In genomic region chr21:40800126-40800525, GRCh38 we compare ENCODE assay signal across 42 cellular contexts. TPM values are rescaled to one million over a fixed set of nuclear protein-coding genes. Genes with fewer than 3 reads are reported as not detected.
"Had no signal": no experiment of that assay in that cellular context is flagged by ENCODE, and none has a peak within 500 bp of the region (broad histone marks: within the 10 kb centered on the region; RNA-seq: fewer than 3 reads in every experiment).

No MANE protein-coding gene starts in this region.

- DNase-seq: activated effector memory CD4-positive, alpha-beta T cell treated with anti-CD3 and anti-CD28 coated beads, Interleukin-2, amount 50 U/mL, for 16 hours; activated effector memory CD4-positive, alpha-beta T cell treated with Interleukin-2 at 50 U/mL for 16 hours; activated gamma-delta T cell; activated gamma-delta T cell treated with Interleukin-2 at 50 U/mL for 16 hours; activated naive CD4-positive, alpha-beta T cell; activated naive CD4-positive, alpha-beta T cell treated with anti-CD3 and anti-CD28 coated beads for 36 hours; activated naive CD4-positive, alpha-beta T cell treated with anti-CD3 and anti-CD28 coated beads, Interleukin-2, amount 10 ng/mL, durations not matched to agents 7 days and 5 days; activated naive CD4-positive, alpha-beta T cell treated with anti-CD3 and anti-CD28 coated beads, Interleukin-2, amount 50 U/mL, for 16 hours; activated naive CD4-positive, alpha-beta T cell treated with Interleukin-2 at 50 U/mL for 16 hours; activated naive CD8-positive, alpha-beta T cell treated with anti-CD3 and anti-CD28 coated beads for 36 hours; activated naive CD8-positive, alpha-beta T cell treated with anti-CD3 and anti-CD28 coated beads, Interleukin-2, amount 10 ng/mL, durations not matched to agents 7 days and 5 days; activated naive CD8-positive, alpha-beta T cell treated with anti-CD3 and anti-CD28 coated beads, Interleukin-2, amount 50 U/mL, for 24 hours; activated T-cell treated with anti-CD3 and anti-CD28 coated beads, Interleukin-2, amount 50 U/mL, for 1 hour; activated T-cell treated with anti-CD3 and anti-CD28 coated beads, Interleukin-2, amount 50 U/mL, for 24 hours; activated T-cell treated with anti-CD3 and anti-CD28 coated beads, Interleukin-2, amount 50 U/mL, for 4 hours; activated T-cell treated with anti-CD3 and anti-CD28 coated beads, Interleukin-2, amount 50 U/mL, for 48 hours; activated T-cell treated with anti-CD3 and anti-CD28 coated beads, Interleukin-2, amount 50 U/mL, for 72 hours; adrenal gland; amniotic stem cell; amygdala; anterior cingulate cortex; aorta; body of pancreas; brain microvascular endothelial cell; caudate nucleus; central memory CD4-positive, alpha-beta T cell; cerebellar nuclear complex had no signal

- H3K4me1 Mint-ChIP-seq: activated naive CD4-positive, alpha-beta T cell treated with anti-CD3 and anti-CD28 coated beads, Interleukin-2, amount 10 ng/mL, durations not matched to agents 7 days and 5 days; activated naive CD4-positive, alpha-beta T cell treated with anti-CD3 and anti-CD28 coated beads, Interleukin-2, amount 50 U/mL, for 24 hours; activated naive CD8-positive, alpha-beta T cell treated with anti-CD3 and anti-CD28 coated beads for 36 hours; activated naive CD8-positive, alpha-beta T cell treated with anti-CD3 and anti-CD28 coated beads, Interleukin-2, amount 10 ng/mL, durations not matched to agents 7 days and 5 days; activated naive CD8-positive, alpha-beta T cell treated with anti-CD3 and anti-CD28 coated beads, Interleukin-2, amount 50 U/mL, for 24 hours; activated T-helper 17 cell treated with anti-CD3 and anti-CD28 coated beads, Interleukin-2, amount 50 U/mL, for 72 hours; brain; central memory CD8-positive, alpha-beta T cell had no signal

- H3K4me1 ChIP-seq: adrenal gland, ascending aorta, body of pancreas, breast epithelium had no signal

- FAIRE-seq: astrocyte, bronchial epithelial cell had no signal

- H3K27ac ChIP-seq: adrenal gland, ascending aorta, body of pancreas, brain microvascular endothelial cell, breast epithelium, cardiac muscle cell had no signal

- H3K27me3 Mint-ChIP-seq: activated naive CD4-positive, alpha-beta T cell treated with anti-CD3 and anti-CD28 coated beads, Interleukin-2, amount 10 ng/mL, durations not matched to agents 7 days and 5 days; activated naive CD8-positive, alpha-beta T cell treated with anti-CD3 and anti-CD28 coated beads, Interleukin-2, amount 10 ng/mL, durations not matched to agents 7 days and 5 days; activated T-cell treated with anti-CD3 and anti-CD28 coated beads, Interleukin-2, amount 50 U/mL, for 24 hours; central memory CD8-positive, alpha-beta T cell had no signal

- H3K4me3 ChIP-seq: adrenal gland, ascending aorta, body of pancreas, breast epithelium, cardiac muscle cell had no signal

- ATAC-seq: activated naive CD4-positive, alpha-beta T cell treated with anti-CD3 and anti-CD28 coated beads, Interleukin-2, amount 50 U/mL, for 72 hours; activated naive CD8-positive, alpha-beta T cell treated with anti-CD3 and anti-CD28 coated beads, Interleukin-2, amount 50 U/mL, for 24 hours; activated T-cell treated with anti-CD3 and anti-CD28 coated beads, Interleukin-2, amount 50 U/mL, for 4 hours; activated T-cell treated with anti-CD3 and anti-CD28 coated beads, Interleukin-2, amount 50 U/mL, for 72 hours; activated T-helper 17 cell treated with anti-CD3 and anti-CD28 coated beads, Interleukin-2, amount 50 U/mL, for 72 hours; body of pancreas had no signal

- H3K27ac Mint-ChIP-seq: activated naive CD4-positive, alpha-beta T cell treated with anti-CD3 and anti-CD28 coated beads for 36 hours; activated naive CD4-positive, alpha-beta T cell treated with anti-CD3 and anti-CD28 coated beads, Interleukin-2, amount 10 ng/mL, durations not matched to agents 7 days and 5 days; activated naive CD4-positive, alpha-beta T cell treated with anti-CD3 and anti-CD28 coated beads, Interleukin-2, amount 50 U/mL, for 24 hours; activated naive CD8-positive, alpha-beta T cell; activated naive CD8-positive, alpha-beta T cell treated with anti-CD3 and anti-CD28 coated beads for 36 hours; activated naive CD8-positive, alpha-beta T cell treated with anti-CD3 and anti-CD28 coated beads, Interleukin-2, amount 10 ng/mL, durations not matched to agents 7 days and 5 days; activated naive CD8-positive, alpha-beta T cell treated with anti-CD3 and anti-CD28 coated beads, Interleukin-2, amount 50 U/mL, for 24 hours; activated T-cell treated with anti-CD3 and anti-CD28 coated beads, Interleukin-2, amount 50 U/mL, for 24 hours; activated T-cell treated with anti-CD3 and anti-CD28 coated beads, Interleukin-2, amount 50 U/mL, for 72 hours; activated T-helper 1 cell treated with anti-CD3 and anti-CD28 coated beads, Interleukin-12 subunit alpha, Interleukin-12 subunit beta, Interleukin-2, Interleukin-4 antibody, amounts not matched to agents 30 ng/mL and 10 ng/mL and 1 ng/mL, durations not matched to agents 14 hours and 24 hours and 36 hours; activated T-helper 17 cell treated with anti-CD3 and anti-CD28 coated beads, Interleukin-2, amount 50 U/mL, for 72 hours; activated T-helper 2 cell treated with anti-CD3 and anti-CD28 coated beads, Interferon-gamma antibody, Interleukin-2, Interleukin-4, amounts not matched to agents 10 μg/mL and 5 μg/mL and 100 μg/mL, durations not matched to agents 14 hours and 24 hours and 36 hours; brain had no signal

- H3K27me3 ChIP-seq: adrenal gland, ascending aorta, body of pancreas, brain microvascular endothelial cell, breast epithelium, cardiac muscle cell had no signal

- H3K4me3 Mint-ChIP-seq: activated naive CD4-positive, alpha-beta T cell treated with anti-CD3 and anti-CD28 coated beads for 36 hours; activated naive CD4-positive, alpha-beta T cell treated with anti-CD3 and anti-CD28 coated beads, Interleukin-2, amount 10 ng/mL, durations not matched to agents 7 days and 5 days; activated naive CD4-positive, alpha-beta T cell treated with anti-CD3 and anti-CD28 coated beads, Interleukin-2, amount 50 U/mL, for 24 hours; activated naive CD8-positive, alpha-beta T cell; activated naive CD8-positive, alpha-beta T cell treated with anti-CD3 and anti-CD28 coated beads for 36 hours; activated naive CD8-positive, alpha-beta T cell treated with anti-CD3 and anti-CD28 coated beads, Interleukin-2, amount 10 ng/mL, durations not matched to agents 7 days and 5 days; activated naive CD8-positive, alpha-beta T cell treated with anti-CD3 and anti-CD28 coated beads, Interleukin-2, amount 50 U/mL, for 24 hours; activated T-cell treated with anti-CD3 and anti-CD28 coated beads, Interleukin-2, amount 50 U/mL, for 24 hours; activated T-cell treated with anti-CD3 and anti-CD28 coated beads, Interleukin-2, amount 50 U/mL, for 4 hours; activated T-cell treated with anti-CD3 and anti-CD28 coated beads, Interleukin-2, amount 50 U/mL, for 72 hours; activated T-helper 1 cell treated with anti-CD3 and anti-CD28 coated beads, Interleukin-12 subunit alpha, Interleukin-12 subunit beta, Interleukin-2, Interleukin-4 antibody, amounts not matched to agents 30 ng/mL and 10 ng/mL and 1 ng/mL, durations not matched to agents 14 hours and 24 hours and 36 hours; activated T-helper 17 cell treated with anti-CD3 and anti-CD28 coated beads, Interleukin-2, amount 50 U/mL, for 72 hours; brain; central memory CD8-positive, alpha-beta T cell had no signal

- H3K36me3 ChIP-seq: adrenal gland, ascending aorta, brain microvascular endothelial cell, breast epithelium, cardiac muscle cell had no signal

- H3K36me3 Mint-ChIP-seq: activated naive CD4-positive, alpha-beta T cell treated with anti-CD3 and anti-CD28 coated beads, Interleukin-2, amount 10 ng/mL, durations not matched to agents 7 days and 5 days; activated naive CD8-positive, alpha-beta T cell treated with anti-CD3 and anti-CD28 coated beads for 36 hours; activated naive CD8-positive, alpha-beta T cell treated with anti-CD3 and anti-CD28 coated beads, Interleukin-2, amount 10 ng/mL, durations not matched to agents 7 days and 5 days had no signal

RNA-seq across cellular contexts. Expression of gene DSCAM, which starts 46.8 kb away (rescaled TPM):
- total RNA-seq: activated naive CD4-positive, alpha-beta T cell treated with anti-CD3 and anti-CD28 coated beads for 36 hours; activated naive CD4-positive, alpha-beta T cell treated with anti-CD3 and anti-CD28 coated beads, Interleukin-2, amount 50 U/mL, for 72 hours; activated naive CD8-positive, alpha-beta T cell treated with anti-CD3 and anti-CD28 coated beads for 36 hours; activated naive CD8-positive, alpha-beta T cell treated with anti-CD3 and anti-CD28 coated beads, Interleukin-2, amount 10 ng/mL, durations not matched to agents 7 days and 5 days; activated T-cell treated with anti-CD3 and anti-CD28 coated beads, Interleukin-2, amount 50 U/mL, for 4 hours; activated T-cell treated with anti-CD3 and anti-CD28 coated beads, Interleukin-2, amount 50 U/mL, for 72 hours; activated T-helper 1 cell treated with anti-CD3 and anti-CD28 coated beads, Interleukin-12 subunit alpha, Interleukin-12 subunit beta, Interleukin-2, Interleukin-4 antibody, amounts not matched to agents 30 ng/mL and 10 ng/mL and 1 ng/mL, durations not matched to agents 14 hours and 24 hours and 36 hours; activated T-helper 17 cell treated with anti-CD3 and anti-CD28 coated beads, Interleukin-2, amount 50 U/mL, for 72 hours; activated T-helper 2 cell treated with anti-CD3 and anti-CD28 coated beads, Interferon-gamma antibody, Interleukin-2, Interleukin-4, amounts not matched to agents 10 μg/mL and 5 μg/mL and 100 μg/mL, durations not matched to agents 14 hours and 24 hours and 36 hours; aorta; ascending aorta; cardiac septum; chondrocyte had no signal
- polyA plus RNA-seq: aorta had no signal
